Comparison of ENCODE assay signal across 9 cellular contexts in the genomic region with DNA sequence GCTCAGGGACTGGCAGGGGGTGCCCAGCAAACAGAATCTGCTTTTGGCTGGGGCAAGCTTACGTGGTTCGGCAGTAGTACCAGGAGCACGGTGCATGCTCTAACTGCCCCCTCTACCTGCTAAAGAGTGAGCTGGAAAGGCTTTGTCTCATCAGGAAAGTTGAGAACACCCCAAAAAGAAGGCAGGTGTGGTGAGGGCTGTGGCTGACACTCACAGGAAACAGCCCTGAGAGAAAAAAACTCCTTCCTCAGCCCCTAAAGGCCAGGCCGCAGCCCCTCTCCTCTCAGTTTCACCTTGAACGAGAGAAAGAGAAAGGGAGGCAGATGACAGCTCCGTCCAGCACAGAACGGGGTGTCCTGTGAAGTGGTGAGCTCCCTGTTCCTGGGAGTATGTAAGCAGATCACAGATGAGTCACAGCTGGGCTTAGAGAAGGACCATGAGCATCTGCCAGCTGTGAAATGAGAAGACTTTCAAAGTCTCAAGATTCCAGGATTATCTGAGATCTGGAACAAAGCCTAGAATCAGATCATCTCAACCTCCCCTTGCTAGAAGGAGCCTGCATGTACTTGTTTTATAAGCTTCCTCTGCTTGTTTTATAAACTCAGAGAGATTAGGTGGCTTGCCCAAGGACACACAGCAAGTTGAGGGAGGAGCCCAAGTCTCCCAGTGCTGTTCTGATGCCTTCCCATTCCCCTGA. TPM values are rescaled to one million over a fixed set of nuclear protein-coding genes. Genes with fewer than 3 reads are reported as not detected.
DNase-seq lines count a peak whose midpoint lies in the region; ATAC-seq and TF ChIP-seq lines count a peak whose summit lies in the region.
"Had no signal": no experiment of that assay in that cellular context is flagged by ENCODE, and none has a peak within 500 bp of the region (broad histone marks: within the 10 kb centered on the region; RNA-seq: fewer than 3 reads in every experiment).

No MANE protein-coding gene starts in this region.

- TF ChIP-seq POLR2A in Peyer's patch (IDR thresholded peaks at IDR 0.05), result no peak

- H3K36me3 ChIP-seq in DND-41 (ENCODE audit: insufficient read depth, low read length), result peaks cover 15% of the 10 kb centered on the region; the same call in 1 of the 2 replicates
- peaks cover 0 to 4% (median 0%) of the 10 kb centered on the region in 3 donors for H3K36me3 ChIP-seq in Peyer's patch
- H3K36me3 ChIP-seq: SJSA1 had no signal

- H3K4me3 ChIP-seq in DND-41 (ENCODE audit: low read depth in 1 of 2, low read length in 2 of 2) (no peak overlapping the region), Peyer's patch (peak overlapping the region in 1 of 4 donors; percentile 24), fibroblast of the aortic adventitia (ENCODE audit: low read depth, low read length) (no peak overlapping the region)
- H3K4me3 ChIP-seq: SJSA1 had no signal

- no peaks in the 10 kb centered on the region for H3K27me3 ChIP-seq in DND-41 (ENCODE audit: insufficient read depth, low read length, poor library complexity)
- no peaks in the 10 kb centered on the region for H3K27me3 ChIP-seq in Peyer's patch
- H3K27me3 ChIP-seq: SJSA1 had no signal

- TF ChIP-seq CTCF in DND-41 (IDR thresholded peaks at IDR 0.05; ENCODE audit: borderline replicate concordance, extremely low read depth, low read length, poor library complexity, severe bottlenecking) (no peak), Peyer's patch (IDR thresholded peaks at IDR 0.05) (no peak), fibroblast of the aortic adventitia (IDR thresholded peaks at IDR 0.05; ENCODE audit: insufficient read depth, low read length) (no peak)

- ATAC-seq in DND-41 (ENCODE audit: insufficient read depth, low read depth), result peak; percentile 28
- ATAC-seq in GM21447 (IDR thresholded peaks at IDR 0.05; ENCODE audit: unreplicated experiment), result peak; percentile 42

- no peak overlapping the region for H3K9ac ChIP-seq in DND-41 (ENCODE audit: low read depth, low read length)

- H4K20me1 ChIP-seq in DND-41 (ENCODE audit: insufficient read depth, low read length), result peaks cover 10% of the 10 kb centered on the region; the same call in 1 of the 2 replicates

- DNase-seq in DND-41, result peak; percentile 35
- DNase-seq in Peyer's patch, result peak in 2 of 3 donors; percentile 68 to 82
- DNase-seq in fibroblast of the aortic adventitia (ENCODE audit: low read depth), result peak; percentile 68
- DNase-seq in GM03348 (ENCODE audit: low spot score), result no peak
- no peak for DNase-seq in DMS153 treated with DMSO at 0.1 percent for 48 hours (lab: John Stamatoyannopoulos, UW; ENCODE audit: unreplicated experiment)
- no peak for DNase-seq in head of caudate nucleus
- no peak for DNase-seq in D341Med (ENCODE audit: low spot score)

- no peak overlapping the region for H2AFZ ChIP-seq in DND-41 (ENCODE audit: low read depth, low read length)

- 0 out of 2 replicates have a peak overlapping the region, but pooled peaks have one; percentile 0 for H3K4me2 ChIP-seq in DND-41 (ENCODE audit: insufficient read depth, low read length)

- H3K4me1 ChIP-seq in DND-41 (ENCODE audit: insufficient read depth, low read length) (peaks cover 49% of the 10 kb centered on the region), Peyer's patch (peaks cover 0 to 81% (median 57%) of the 10 kb centered on the region in 4 donors)

- H3K27ac ChIP-seq in DND-41 (ENCODE audit: low read length) (peak overlapping the region; percentile 71), Peyer's patch (peak overlapping the region; percentile 69 to 97 (median 82))
- H3K27ac ChIP-seq: SJSA1 had no signal

- no peaks in the 10 kb centered on the region for H3K79me2 ChIP-seq in DND-41 (ENCODE audit: insufficient read depth, low read length)

- intact Hi-C loops in head of caudate nucleus (cut with DNase I), result no loop called here

- no peaks in the 10 kb centered on the region for H3K9me3 ChIP-seq in DND-41 (ENCODE audit: insufficient read depth, low read length, severe bottlenecking)
- H3K9me3 ChIP-seq in Peyer's patch, result no peaks in the 10 kb centered on the region
- H3K9me3 ChIP-seq: SJSA1 had no signal

RNA-seq across cellular contexts. Expression of a gene that starts 13.4 kb away (rescaled TPM):
- total RNA-seq in Peyer's patch (10 to 100 TPM; 10.3 to 77.6 (median 18.3) TPM), fibroblast of the aortic adventitia (ENCODE audit: low replicate concordance) (0.16 and 0.18 TPM in 2 replicates)
- total RNA-seq: SJSA1 had no signal

RNA-seq across cellular contexts. Expression of a gene that starts 20.8 kb away (rescaled TPM):
- total RNA-seq in Peyer's patch (not detected), fibroblast of the aortic adventitia (ENCODE audit: low replicate concordance) (0.18 and 0.25 TPM in 2 replicates)

Comparison
In these comparisons a context has a peak if more than half of its experiments do, and no peak if none do; other contexts are left out.
1. DNase-seq: peak in DND-41 (single experiment), Peyer's patch (2 of 3) and fibroblast of the aortic adventitia (single experiment); none in GM03348 (single experiment), DMS153 treated with DMSO at 0.1 percent for 48 hours (single experiment), head of caudate nucleus (0 of 42) and D341Med (single experiment).